ENCODE assay signal across 1 cellular context in the genomic region with DNA sequence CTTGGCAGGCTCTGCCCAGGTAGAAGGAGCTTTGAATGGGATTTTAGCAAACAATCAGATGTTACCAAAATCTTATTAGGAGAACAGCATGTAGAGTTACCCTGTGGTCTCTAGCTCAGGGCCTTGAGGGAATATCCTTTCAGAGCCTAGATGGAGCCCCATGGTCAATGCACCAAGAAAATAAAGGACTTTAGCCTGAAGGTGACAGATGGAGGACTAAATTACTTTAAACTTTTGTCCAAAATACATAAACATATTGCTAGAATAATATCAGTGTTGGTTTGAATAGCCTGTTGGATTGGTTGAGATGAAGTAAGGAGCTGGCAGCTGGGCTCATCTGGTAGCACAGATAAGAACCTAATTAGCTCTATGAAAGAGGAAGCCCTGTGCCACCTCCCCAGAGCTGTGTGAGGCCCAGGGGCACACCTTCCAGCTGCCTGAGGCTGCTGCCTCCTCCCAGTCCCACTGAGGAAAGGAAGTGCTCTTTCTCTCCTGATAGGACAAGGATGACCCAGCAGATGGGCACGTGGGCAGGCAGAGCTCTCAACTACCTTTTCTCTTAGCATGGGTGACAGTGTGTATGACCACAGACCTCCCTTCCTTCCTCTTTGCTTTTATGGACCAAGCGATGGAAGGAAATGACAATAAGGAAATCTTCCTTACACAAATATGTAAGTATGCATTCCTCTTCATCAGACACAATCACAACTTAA.
TF ChIP-seq lines count a peak whose summit lies in the region.

No MANE protein-coding gene starts in this region.

TF ChIP-seq in IMR-90, 13 proteins besides CTCF, POLR2A, EP300 and RAD21 (continued from another document):
- no peak for TF ChIP-seq MXI1 (IDR thresholded peaks at IDR 0.05; ENCODE audit: borderline replicate concordance, low read depth, low read length)
- no peak for TF ChIP-seq BHLHE40 (IDR thresholded peaks at IDR 0.05; ENCODE audit: low read depth, low read length)
- no peak for TF ChIP-seq SMC3 (IDR thresholded peaks at IDR 0.05; ENCODE audit: low read depth, low read length)
- no peak for TF ChIP-seq NFE2L2 (IDR thresholded peaks at IDR 0.05; ENCODE audit: low read depth, low read length)
- TF ChIP-seq MAZ (IDR thresholded peaks at IDR 0.05; ENCODE audit: borderline replicate concordance, low read depth, low read length): no peak
